17 cellular contexts compared by ENCODE assay signal in the genomic region with DNA sequence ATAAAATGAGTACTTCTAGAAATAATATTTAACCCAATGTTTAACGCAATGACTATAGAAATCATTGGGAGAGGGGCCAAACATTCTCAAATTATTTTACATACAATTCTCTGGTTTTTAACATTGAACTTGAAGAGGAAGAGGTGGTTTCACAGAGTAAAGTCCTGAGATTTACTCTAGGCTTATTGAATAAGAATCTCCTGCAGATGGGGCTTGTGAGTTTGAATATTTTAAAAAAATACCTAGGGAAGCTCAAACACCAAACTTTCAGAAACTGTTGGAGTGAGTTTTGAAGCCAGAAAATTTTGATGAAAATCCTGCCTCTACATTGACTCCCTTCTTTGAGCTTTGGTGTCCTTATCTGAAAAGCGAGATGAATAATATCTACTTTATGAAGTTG.
"Had no signal": no experiment of that assay in that cellular context is flagged by ENCODE, and none has a peak within 500 bp of the region (broad histone marks: within the 10 kb centered on the region; RNA-seq: fewer than 3 reads in every experiment).

No MANE protein-coding gene starts in this region.

- ATAC-seq: gastrocnemius medialis; heart right ventricle; left lung; natural killer cell treated with Interleukin-12 subunit alpha and Interleukin-12 subunit beta and Interleukin-15 and Interleukin-18, amount 100 ng/mL, for 72 hours; right lobe of liver; stimulated activated effector memory CD8-positive, alpha-beta T cell treated with anti-CD3 and anti-CD28 coated beads, Interleukin-12 subunit alpha, Interleukin-12 subunit beta, amount 100 ng/mL, for 72 hours; WTC11 had no signal

- H3K27ac ChIP-seq: dorsolateral prefrontal cortex, esophagus muscularis mucosa, gastrocnemius medialis, heart right ventricle, left lung, prostate gland, right lobe of liver, thyroid gland, uterus had no signal

- DNase-seq: activated CD4-positive, alpha-beta T cell treated with anti-CD3 and anti-CD28 coated beads for 48 hours; activated naive CD4-positive, alpha-beta T cell treated with anti-CD3 and anti-CD28 coated beads, Interleukin-2, amount 50 U/mL, for 16 hours; amygdala; dorsolateral prefrontal cortex; gastrocnemius medialis; heart right ventricle; islet precursor cell; left lung; nucleus accumbens; right lobe of liver; thyroid gland; uterus had no signal
